11 cellular contexts compared by ENCODE assay signal in genomic region chr1:117615474-117615873, GRCh38. TPM values are rescaled to one million over a fixed set of nuclear protein-coding genes. Genes with fewer than 3 reads are reported as not detected.
DNase-seq lines count a peak whose midpoint lies in the region; ATAC-seq, FAIRE-seq and TF ChIP-seq lines count a peak whose summit lies in the region.
"Had no signal": no experiment of that assay in that cellular context is flagged by ENCODE, and none has a peak within 500 bp of the region (broad histone marks: within the 10 kb centered on the region; RNA-seq: fewer than 3 reads in every experiment).

No MANE protein-coding gene starts in this region.

- peaks cover 100% of the 10 kb centered on the region for H3K79me2 ChIP-seq in Loucy (ENCODE audit: insufficient read depth, low read length)

- no peaks in the 10 kb centered on the region for H3F3A ChIP-seq in Loucy (ENCODE audit: low read depth)

- peaks cover 99% of the 10 kb centered on the region for H3K4me1 ChIP-seq in Loucy (ENCODE audit: insufficient read depth, low read length, poor library complexity, severe bottlenecking)
- H3K4me1 ChIP-seq in small intestine (ENCODE audit: control insufficient read depth in 2 of 2, insufficient read depth in 1 of 2, low read depth in 1 of 2, low read length in 1 of 2) = peaks cover 7 to 8% of the 10 kb centered on the region in 2 donors
- H3K4me1 ChIP-seq in adrenal gland (replicated peaks in 1 of 2) = peaks cover 0 to 6% of the 10 kb centered on the region in 2 donors

- no peak for ATAC-seq in GM18858 (IDR thresholded peaks at IDR 0.05; ENCODE audit: unreplicated experiment)

- peaks cover 72% of the 10 kb centered on the region for H4K20me1 ChIP-seq in Loucy (ENCODE audit: insufficient read depth, low read length, poor library complexity, severe bottlenecking)

- DNase-seq in NK-92 treated with Interleukin-12 subunit alpha and Interleukin-12 subunit beta, amount 100 ng/mL, for 24 hours (lab: John Stamatoyannopoulos, UW) = peak; percentile 66
- no peak for DNase-seq in NK-92 (lab: John Stamatoyannopoulos, UW; ENCODE audit: unreplicated experiment)
- DNase-seq in activated T-cell treated with anti-CD3 and anti-CD28 coated beads for 48 hours (ENCODE audit: low read depth) = peak; percentile 9
- peak; percentile 14 for DNase-seq in small intestine
- DNase-seq in D341Med (ENCODE audit: low spot score) = no peak
- DNase-seq in adrenal gland = no peak
- DNase-seq: NCI-H446 had no signal

- no peak overlapping the region for H3K27ac ChIP-seq in small intestine (ENCODE audit: low read depth in 1 of 2, low read length in 1 of 2)
- H3K27ac ChIP-seq in adrenal gland = no peak overlapping the region
- H3K27ac ChIP-seq: ascending aorta had no signal

- no peak for TF ChIP-seq CTCF in Loucy (conservative IDR thresholded peaks at IDR 0.05; ENCODE audit: low read length)
- no peak for TF ChIP-seq CTCF in adrenal gland (IDR thresholded peaks at IDR 0.05)

- no peaks in the 10 kb centered on the region for H3K9me2 ChIP-seq in Loucy (replicated peaks; ENCODE audit: low read depth, low read length)

- H3K36me3 ChIP-seq in Loucy (ENCODE audit: insufficient read depth, low read length) = peaks cover 6% of the 10 kb centered on the region; the same call in 1 of the 2 replicates
- H3K36me3 ChIP-seq in small intestine (ENCODE audit: control insufficient read depth in 2 of 2, insufficient read depth in 2 of 2, low read length in 2 of 2) = no peaks in the 10 kb centered on the region
- H3K36me3 ChIP-seq in adrenal gland (replicated peaks in 1 of 2) = no peaks in the 10 kb centered on the region
- H3K36me3 ChIP-seq: ascending aorta had no signal

- intact Hi-C loops in adrenal gland (cut with DNase I) = no loop called here

- H2AFZ ChIP-seq in Loucy (ENCODE audit: low read length) = no peak overlapping the region

- WGBS in small intestine, 3 donors = 50 to 70% (median 57%) methylated on average over 3 of the region's 3 CpGs
- 71 to 81% (median 77%) methylated on average over 3 of the region's 3 CpGs for WGBS in adrenal gland, 4 donors

- H3K4me2 ChIP-seq in Loucy (ENCODE audit: low read depth, low read length, poor library complexity, severe bottlenecking) = peak overlapping the region; percentile 96

- H3K9ac ChIP-seq in Loucy (ENCODE audit: low read depth, low read length, poor library complexity, severe bottlenecking) = peak overlapping the region; percentile 70

- FAIRE-seq in small intestine (lab: Jason Lieb, UNC) = no peak
- FAIRE-seq: H1 had no signal

- H3K27me3 ChIP-seq in Loucy (ENCODE audit: insufficient read depth, low read length, poor library complexity, severe bottlenecking) (no peaks in the 10 kb centered on the region), small intestine (ENCODE audit: control insufficient read depth in 2 of 2, insufficient read depth in 2 of 2, low read length in 2 of 2) (no peaks in the 10 kb centered on the region), adrenal gland (no peaks in the 10 kb centered on the region)
- H3K27me3 ChIP-seq: ascending aorta had no signal

- no peak for TF ChIP-seq POLR2A in adrenal gland (IDR thresholded peaks at IDR 0.05)

- peak overlapping the region; percentile 97 for H3K4me3 ChIP-seq in Loucy (ENCODE audit: low read length, poor library complexity, severe bottlenecking)
- no peak overlapping the region for H3K4me3 ChIP-seq in small intestine (ENCODE audit: low read depth in 1 of 2, low read length in 2 of 2)
- no peak overlapping the region for H3K4me3 ChIP-seq in adrenal gland
- H3K4me3 ChIP-seq: ascending aorta had no signal

- H3K9me3 ChIP-seq in Loucy (ENCODE audit: insufficient read depth, low read depth, low read length) (no peaks in the 10 kb centered on the region), small intestine (ENCODE audit: control insufficient read depth, low read depth) (no peaks in the 10 kb centered on the region), adrenal gland (replicated peaks in 1 of 3) (no peaks in the 10 kb centered on the region)
- H3K9me3 ChIP-seq: ascending aorta had no signal

RNA-seq across cellular contexts. Expression of gene TENT5C, which starts 9.6 kb away (rescaled TPM):
- polyA plus RNA-seq in small intestine (1 to 10 TPM; 2.2 to 4.6 (median 3.1) TPM), adrenal gland (1 to 10 TPM in 1 of 3 donors, under 1 TPM in 2; 0.54 to 5.4 (median 0.72) TPM)
- total RNA-seq in adrenal gland = 1 to 10 TPM; 1.5 to 8.5 (median 2.0) TPM

Comparison
In these comparisons a context has a peak if more than half of its experiments do, and no peak if none do; other contexts are left out.
1. DNase-seq: peak in NK-92 treated with Interleukin-12 subunit alpha and Interleukin-12 subunit beta, amount 100 ng/mL, for 24 hours (single experiment), activated T-cell treated with anti-CD3 and anti-CD28 coated beads for 48 hours (single experiment) and small intestine (single experiment); none in NK-92 (single experiment), D341Med (single experiment) and adrenal gland (0 of 7).